ENCODE assay signal across 8 cellular contexts in the genomic region with DNA sequence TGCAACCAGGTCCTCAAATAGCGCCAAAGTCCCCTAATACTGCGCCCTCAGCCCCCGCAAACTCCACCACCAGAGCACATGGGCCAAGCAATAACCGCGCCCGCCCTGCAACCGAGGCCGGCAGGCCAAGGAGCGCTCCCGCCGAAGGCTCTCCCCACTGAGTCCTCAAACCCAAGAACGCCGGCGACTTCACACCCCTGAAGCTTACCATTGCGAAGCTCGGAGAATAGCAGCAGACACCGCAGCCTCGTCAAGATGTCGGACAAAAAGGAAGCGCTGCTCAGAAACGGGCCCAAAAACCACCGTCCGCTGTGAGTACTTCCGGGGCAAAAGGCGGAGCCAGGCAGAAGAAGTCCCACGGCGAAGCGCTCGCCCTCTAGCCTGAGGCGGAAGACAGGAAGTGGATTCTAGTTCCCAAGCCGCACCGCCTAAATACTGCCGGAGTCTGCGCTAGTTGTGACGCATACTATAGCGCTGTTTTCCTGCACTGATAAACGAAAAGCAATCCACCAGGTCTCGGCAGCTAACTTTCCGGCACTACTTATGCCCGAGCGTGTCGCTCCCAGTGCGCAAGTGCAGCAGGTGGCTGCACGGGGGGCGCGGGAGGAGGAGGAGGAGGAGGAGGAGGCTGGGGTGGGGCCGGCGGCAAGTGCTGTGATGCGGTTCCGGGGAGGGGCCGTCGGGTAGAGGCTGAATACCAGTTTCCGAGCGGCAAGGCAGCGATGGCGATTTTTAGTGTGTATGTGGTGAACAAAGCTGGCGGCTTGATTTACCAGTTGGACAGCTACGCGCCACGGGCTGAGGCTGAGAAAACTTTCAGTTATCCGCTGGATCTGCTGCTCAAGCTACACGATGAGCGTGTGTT. TPM values are rescaled to one million over a fixed set of nuclear protein-coding genes. Genes with fewer than 3 reads are reported as not detected.
A peak's percentile ranks its signal among the peaks of the same experiment; 100 is the strongest.
DNase-seq lines count a peak whose midpoint lies in the region; ATAC-seq, FAIRE-seq and TF ChIP-seq lines count a peak whose summit lies in the region.

RPS25 (minus strand) TSS at position 270 of the 865 bp plus-strand sequence; CDS start at position 211, 59 bp downstream.
A gene with protein sequence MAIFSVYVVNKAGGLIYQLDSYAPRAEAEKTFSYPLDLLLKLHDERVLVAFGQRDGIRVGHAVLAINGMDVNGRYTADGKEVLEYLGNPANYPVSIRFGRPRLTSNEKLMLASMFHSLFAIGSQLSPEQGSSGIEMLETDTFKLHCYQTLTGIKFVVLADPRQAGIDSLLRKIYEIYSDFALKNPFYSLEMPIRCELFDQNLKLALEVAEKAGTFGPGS (plus strand): TSS at position 693 of the 865 bp plus-strand sequence. CDS start 30 bp downstream, at position 723.

- peak; percentile 91 for FAIRE-seq in GM12891 (lab: Jason Lieb, UNC)

- H3K27me3 Mint-ChIP-seq in T-cell, result no peaks in the 10 kb centered on the region
- H3K27me3 Mint-ChIP-seq in type B pancreatic cell, result no peaks in the 10 kb centered on the region

- H3K4me1 ChIP-seq in heart left ventricle, result peaks cover 9 to 54% (median 35%) of the 10 kb centered on the region in 12 donors

- H3K36me3 Mint-ChIP-seq in T-cell (peaks cover 29% of the 10 kb centered on the region), type B pancreatic cell (peaks cover 31% of the 10 kb centered on the region)

- peak; percentile 84 for ATAC-seq in HG02840 (IDR thresholded peaks at IDR 0.05; ENCODE audit: low FRiP score, unreplicated experiment)
- ATAC-seq in T-cell (replicated peaks in 1 of 4), result peak; percentile 88 to 92 (median 90)
- ATAC-seq in heart left ventricle, result peak; percentile 95 to 97 (median 96)

- TF ChIP-seq CTCF in heart left ventricle (IDR thresholded peaks at IDR 0.05) (peak in 4 of 12 donors; percentile 8 to 38 (median 16)), type B pancreatic cell (conservative IDR thresholded peaks at IDR 0.05) (no peak)

- intact Hi-C loops in heart left ventricle (cut with DNase I), result loop anchor here in 1 of 10 donors (2.0 kb wide), 1 partner anchor 20 kb away; the partner anchor contains the start of gene CENATAC

- DNase-seq in GM12891 (ENCODE audit: insufficient read length, low spot score) (peak; percentile 90), NCI-H1436 treated with DMSO at 0.1 percent for 48 hours (lab: John Stamatoyannopoulos, UW) (peak; percentile 70), T-cell (peak; percentile 84 to 99 (median 97)), heart left ventricle (peak; percentile 96 to 97 (median 96)), pons (ENCODE audit: low spot score) (peak; percentile 98), type B pancreatic cell (ENCODE audit: extremely low spot score, unreplicated experiment) (peak; percentile 93)

- H3K9me3 ChIP-seq in heart left ventricle, result no peaks in the 10 kb centered on the region

- peak within 1 kb of the TSS; percentile 74 to 98 (median 86) for H3K4me3 ChIP-seq in heart left ventricle

- POLR2A ChIA-PET in T-cell (lab: Charles Lee), result interaction anchor here (0.5 to 3.5 kb wide), 9 partner anchors 12 to 334 kb away, joined by 3 to 14 read pairs (median 3); partner anchors contain the start of genes CENATAC (in 1 of the 2), HMBS (in 1 of the 2), HYOU1 (in 1 of the 2) and SLC37A4 (in 1 of the 2)

- no peaks in the 10 kb centered on the region for H3K9me3 Mint-ChIP-seq in T-cell
- no peaks in the 10 kb centered on the region for H3K9me3 Mint-ChIP-seq in type B pancreatic cell

- H3K36me3 ChIP-seq in heart left ventricle, result peaks cover 0 to 68% (median 61%) of the 10 kb centered on the region in 9 donors

- CTCF ChIA-PET in T-cell (lab: Charles Lee), result interaction anchor here in 1 of 2 donors (0.9 to 1.3 kb wide), 5 partner anchors 21 to 227 kb away, joined by 3 to 8 read pairs (median 3); partner anchors contain the start of genes CENATAC, DDX6, HINFP and VPS11

- H3K27ac ChIP-seq in adipose tissue (ENCODE audit: low read depth, low read length), result peak within 1 kb of the TSS; percentile 98
- H3K27ac ChIP-seq in heart left ventricle, result peak within 1 kb of the TSS; percentile 60 to 97 (median 94)

- H3K4me1 Mint-ChIP-seq in T-cell (peaks cover 53 to 68% (median 64%) of the 10 kb centered on the region in 3 donors), type B pancreatic cell (ENCODE audit: unreplicated experiment) (peaks cover 17% of the 10 kb centered on the region)

- TF ChIP-seq POLR2A in GM12891 (IDR thresholded peaks at IDR 0.05; ENCODE audit: low read depth, low read length) (peak; percentile 96), heart left ventricle (IDR thresholded peaks at IDR 0.05) (peak in 1 of 2 donors; percentile 38)

- H3K27ac Mint-ChIP-seq in T-cell, result peak within 1 kb of the TSS; percentile 100
- H3K27ac Mint-ChIP-seq in type B pancreatic cell, result peak within 1 kb of the TSS; percentile 99

- WGBS in adipose tissue, 3 donors, result 0 to 1% (median 1%) methylated on average over 63 of the region's 63 CpGs
- WGBS in heart left ventricle, 4 donors, result 0 to 1% (median 0%) methylated on average over 40 to 63 of the region's 63 CpGs

- peak within 1 kb of the TSS; percentile 96 to 99 (median 99) for H3K4me3 Mint-ChIP-seq in T-cell
- H3K4me3 Mint-ChIP-seq in type B pancreatic cell, result peak within 1 kb of the TSS; percentile 100

- H3K27me3 ChIP-seq in heart left ventricle, result no peaks in the 10 kb centered on the region

TF ChIP-seq in GM12891, 5 proteins besides CTCF, POLR2A, EP300 and RAD21:
- TF ChIP-seq TAF1 (IDR thresholded peaks at IDR 0.05; ENCODE audit: low read depth, low read length), result peak; percentile 93
- no peak for TF ChIP-seq PAX5 (IDR thresholded peaks at IDR 0.05; ENCODE audit: insufficient read depth, low read length, severe bottlenecking)
- peak; percentile 96 for TF ChIP-seq POLR2AphosphoS5 (IDR thresholded peaks at IDR 0.05; ENCODE audit: low read depth, low read length)
- TF ChIP-seq SPI1 (IDR thresholded peaks at IDR 0.05; ENCODE audit: low read depth, low read length), result peak; percentile 82
- TF ChIP-seq POU2F2 (IDR thresholded peaks at IDR 0.05; ENCODE audit: low read depth, low read length), result peak; percentile 80

RNA-seq across cellular contexts. Expression of gene RPS25, which starts in this region (rescaled TPM):
- polyA plus RNA-seq in GM12891 (2012; ENCODE audit: low read depth, missing spikeins), result 4,068 TPM
- total RNA-seq in T-cell, result 1,000 to 10,000 TPM; 1,733 to 2,728 (median 2,161) TPM
- polyA plus RNA-seq in adipose tissue, result 1,000 to 10,000 TPM; 1,274 to 4,411 (median 1,949) TPM
- total RNA-seq in heart left ventricle, result 1,000 to 10,000 TPM in 2 of 9 donors, 100 to 1,000 TPM in 7; 719 to 1,307 (median 821) TPM
- polyA plus RNA-seq in heart left ventricle, result 1,000 to 10,000 TPM; 1,773 to 1,882 TPM
- 1,257 and 1,262 TPM in 2 replicates for total RNA-seq in type B pancreatic cell (ENCODE audit: low replicate concordance)

RNA-seq across cellular contexts. Expression of the second gene that starts in this region (rescaled TPM):
- polyA plus RNA-seq in GM12891 (2012; ENCODE audit: low read depth, missing spikeins), result 69.5 TPM
- 10 to 100 TPM; 65.0 to 78.5 (median 74.3) TPM for total RNA-seq in T-cell
- 10 to 100 TPM; 24.1 to 48.4 (median 46.6) TPM for polyA plus RNA-seq in adipose tissue
- 10 to 100 TPM; 31.9 to 57.1 (median 44.4) TPM for total RNA-seq in heart left ventricle
- polyA plus RNA-seq in heart left ventricle, result 10 to 100 TPM; 21.5 to 74.8 TPM
- 60.7 and 73.1 TPM in 2 replicates for total RNA-seq in type B pancreatic cell (ENCODE audit: low replicate concordance)

Comparison
In these comparisons a context has a peak if more than half of its experiments do, and no peak if none do; other contexts are left out.
1. Peak in every context shown above with its lines: DNase-seq, ATAC-seq, H3K4me3 ChIP-seq and H3K27ac ChIP-seq.